ENCODE assay signal across 8 cellular contexts in genomic region chrY:12662745-12663576, GRCh38. TPM values are rescaled to one million over a fixed set of nuclear protein-coding genes. Genes with fewer than 3 reads are reported as not detected.
A peak's percentile ranks its signal among the peaks of the same experiment; 100 is the strongest.
DNase-seq lines count a peak whose midpoint lies in the region; ATAC-seq and TF ChIP-seq lines count a peak whose summit lies in the region.

No MANE protein-coding gene starts in this region.

- TF ChIP-seq POLR2A in erythroblast (IDR thresholded peaks at IDR 0.05; ENCODE audit: low read length) = no peak

- H3K79me2 ChIP-seq in ACC112 (ENCODE audit: control insufficient read depth, insufficient read depth, low read length, unreplicated experiment) = peaks cover 54% of the 10 kb centered on the region

- peak overlapping the region in 1 of 2 donors; percentile 99 for H3K27ac Mint-ChIP-seq in T-cell

- peaks cover 17% of the 10 kb centered on the region for H3K36me3 Mint-ChIP-seq in T-cell

- no peaks in the 10 kb centered on the region for H3K9me3 Mint-ChIP-seq in T-cell

- DNase-seq in HCEC 1CT (peak; percentile 30), T-cell (peak in 19 of 34 experiments; percentile 8 to 62 (median 36)), erythroblast (lab: John Stamatoyannopoulos, UW) (peak; percentile 6 to 14), NCI-H1694 treated with DMSO at 0.1 percent for 48 hours (lab: John Stamatoyannopoulos, UW) (no peak), NOMO-1 treated with dmso at 0.1 percent for 144 hours (lab: John Stamatoyannopoulos, UW; ENCODE audit: unreplicated experiment) (no peak)
- DNase-seq in stimulated activated CD4-positive, alpha-beta T cell treated with anti-CD3 and anti-CD28 coated beads, Interleukin-12 subunit alpha, Interleukin-12 subunit beta, amount 100 ng/mL, for 24 hours (ENCODE audit: low read depth in 2 of 2) = peak; percentile 17 to 22

- H2AFZ ChIP-seq in ACC112 (ENCODE audit: low read length, unreplicated experiment) = peak overlapping the region; percentile 93

- peak overlapping the region; percentile 85 for H3K4me3 ChIP-seq in ACC112 (ENCODE audit: low read depth, low read length)

- ATAC-seq in T-cell (replicated peaks in 1 of 4) (peak in 2 of 4 experiments; percentile 35 to 43), GM21786 (IDR thresholded peaks at IDR 0.05; ENCODE audit: unreplicated experiment) (no peak)

- CTCF ChIA-PET in T-cell (lab: Charles Lee) = no interaction called here

- H3K4me1 Mint-ChIP-seq in T-cell = peaks cover 0 to 39% (median 0%) of the 10 kb centered on the region in 3 donors

- peak overlapping the region; percentile 70 for H3K27ac ChIP-seq in ACC112 (ENCODE audit: low read depth, low read length)

- no peaks in the 10 kb centered on the region for H3K27me3 ChIP-seq in ACC112 (ENCODE audit: insufficient read depth, low read length)

- POLR2A ChIA-PET in T-cell (lab: Charles Lee) = interaction anchor here in 1 of 2 donors (0.6 kb wide), 1 partner anchor 68 kb away, joined by 3 read pairs; no protein-coding TSS in a partner anchor

- no peaks in the 10 kb centered on the region for H3K4me1 ChIP-seq in ACC112 (ENCODE audit: control insufficient read depth, insufficient read depth, low read length, unreplicated experiment)

- H3K36me3 ChIP-seq in ACC112 (ENCODE audit: insufficient read depth, low read length) = 0 out of 2 replicates have a peak, but pooled peaks cover 5% of the 10 kb centered on the region

- H3K4me3 Mint-ChIP-seq in T-cell = peak overlapping the region in 1 of 3 donors; percentile 98

- H3K27me3 Mint-ChIP-seq in T-cell = no peaks in the 10 kb centered on the region

RNA-seq across cellular contexts. Expression of gene USP9Y, which starts 38.1 kb away (rescaled TPM):
- 10 to 100 TPM in 3 of 5 donors, under 1 TPM in 1, not detected in 1; 0.09 to 56.6 (median 46.7) TPM for total RNA-seq in T-cell

Comparison
In these comparisons a context has a peak if more than half of its experiments do, and no peak if none do; other contexts are left out.
1. DNase-seq: peak in HCEC 1CT (single experiment), T-cell (19 of 34), erythroblast (2 of 2) and stimulated activated CD4-positive, alpha-beta T cell treated with anti-CD3 and anti-CD28 coated beads, Interleukin-12 subunit alpha, Interleukin-12 subunit beta, amount 100 ng/mL, for 24 hours (2 of 2); none in NCI-H1694 treated with DMSO at 0.1 percent for 48 hours (single experiment) and NOMO-1 treated with dmso at 0.1 percent for 144 hours (single experiment).